Comparison of ENCODE assay signal across 34 cellular contexts in the genomic region with DNA sequence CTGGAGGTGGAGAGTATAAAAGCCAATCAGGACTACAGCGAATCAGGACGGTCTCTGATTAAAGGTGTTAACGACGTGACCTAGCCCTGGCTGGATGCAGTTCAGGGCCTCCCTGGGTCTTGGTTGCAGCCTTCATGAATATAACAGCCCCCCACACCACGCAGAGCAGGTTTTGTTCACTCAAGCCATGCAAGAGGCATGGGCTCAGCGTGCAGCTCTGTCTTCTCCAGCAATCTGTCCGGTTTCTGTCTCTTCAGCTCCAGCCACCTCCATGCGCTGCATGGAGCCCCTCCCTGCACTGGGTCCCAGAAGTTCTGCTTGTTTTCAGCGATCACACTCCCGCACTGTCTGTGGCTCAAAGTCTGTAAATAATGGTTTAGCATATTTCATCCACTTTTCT. TPM values are rescaled to one million over a fixed set of nuclear protein-coding genes. Genes with fewer than 3 reads are reported as not detected.
A peak's percentile ranks its signal among the peaks of the same experiment; 100 is the strongest.
DNase-seq lines count a peak whose midpoint lies in the region; ATAC-seq and TF ChIP-seq lines count a peak whose summit lies in the region.
"Had no signal": no experiment of that assay in that cellular context is flagged by ENCODE, and none has a peak within 500 bp of the region (broad histone marks: within the 10 kb centered on the region; RNA-seq: fewer than 3 reads in every experiment).

No MANE protein-coding gene starts in this region.

- no peak overlapping the region for H3K18ac ChIP-seq in neuronal stem cell (ENCODE audit: low read length)

- H3K36me3 Mint-ChIP-seq in activated CD4-positive, alpha-beta T cell treated with anti-CD3 and anti-CD28 coated beads, Interleukin-2, amount 10 ng/mL, durations not matched to agents 24 days and 14 days (ENCODE audit: low read depth), result no peaks in the 10 kb centered on the region
- H3K36me3 Mint-ChIP-seq in GM23338 (ENCODE audit: low read depth), result no peaks in the 10 kb centered on the region
- H3K36me3 Mint-ChIP-seq in osteocyte (ENCODE audit: unreplicated experiment), result no peaks in the 10 kb centered on the region
- H3K36me3 Mint-ChIP-seq: CD14-positive monocyte; CD4-positive, alpha-beta memory T cell; CD4-positive, CD25-positive, alpha-beta regulatory T cell; CD8-positive, alpha-beta memory T cell; CD8-positive, alpha-beta T cell had no signal

- peak overlapping the region; percentile 52; the same call in 1 of the 2 replicates for H2AFZ ChIP-seq in GM23338
- peak overlapping the region; percentile 22 for H2AFZ ChIP-seq in neuronal stem cell (ENCODE audit: low read length)

- H2BK12ac ChIP-seq in neuronal stem cell (ENCODE audit: low read length), result no peak overlapping the region

- H4K8ac ChIP-seq in neuronal stem cell (ENCODE audit: low read depth, low read length), result no peak overlapping the region

- no peak overlapping the region for H2BK120ac ChIP-seq in neuronal stem cell (ENCODE audit: low read depth, low read length)

- H3K4me3 ChIP-seq in GM23338, result no peak overlapping the region
- H3K4me3 ChIP-seq in neuronal stem cell (ENCODE audit: low read length in 2 of 2), result no peak overlapping the region
- H3K4me3 ChIP-seq: A549; BLaER1; BLaER1 treated with 17β-estradiol and CSF1 and Interleukin-3, amounts not matched to agents 10 nM and 100 nM had no signal

- peaks cover 10% of the 10 kb centered on the region for H3K27me3 Mint-ChIP-seq in activated CD4-positive, alpha-beta T cell treated with anti-CD3 and anti-CD28 coated beads, Interleukin-2, amount 10 ng/mL, durations not matched to agents 24 days and 14 days
- H3K27me3 Mint-ChIP-seq in GM23338 (ENCODE audit: insufficient read depth, low read depth, poor library complexity) (peaks cover 32% of the 10 kb centered on the region), osteocyte (ENCODE audit: unreplicated experiment) (peaks cover 7% of the 10 kb centered on the region)

- H3K14ac ChIP-seq in neuronal stem cell (ENCODE audit: low read length), result no peak overlapping the region

- no peak overlapping the region for H2BK15ac ChIP-seq in neuronal stem cell (ENCODE audit: low read length)

- TF ChIP-seq CTCF in GM23338 (conservative IDR thresholded peaks at IDR 0.05; ENCODE audit: low read depth in 2 of 2), result no peak
- TF ChIP-seq CTCF in osteocyte (IDR thresholded peaks at IDR 0.05), result no peak

- H3K79me2 ChIP-seq in GM23338 (replicated peaks; ENCODE audit: insufficient read depth), result no peaks in the 10 kb centered on the region

- DNase-seq in activated CD4-positive, alpha-beta T cell treated with anti-CD3 and anti-CD28 coated beads, Interleukin-2, amount 10 ng/mL, durations not matched to agents 24 days and 14 days, result peak; percentile 47
- DNase-seq in activated CD4-positive, alpha-beta T cell treated with anti-CD3 and anti-CD28 coated beads, Interleukin-2, amount 50 U/mL, for 4 hours, result no peak
- DNase-seq in GM23338 (ENCODE audit: low spot score), result no peak
- no peak for DNase-seq in neuronal stem cell (ENCODE audit: low spot score)
- peak; percentile 65 for DNase-seq in osteocyte (ENCODE audit: extremely low spot score, unreplicated experiment)
- DNase-seq in OCI-M1 (lab: John Stamatoyannopoulos, UW), result no peak
- no peak for DNase-seq in NCI-H774 (lab: John Stamatoyannopoulos, UW)
- DNase-seq: 8988T; ACHN; AML-193; BE2C; C1 segment of cervical spinal cord; Caco-2; Calu3; CD4-positive, alpha-beta memory T cell; CD4-positive, alpha-beta T cell; CD4-positive, CD25-positive, alpha-beta regulatory T cell; CD8-positive, alpha-beta memory T cell; CD8-positive, alpha-beta T cell; DMS 273 treated with DMSO at 0.1 percent for 48 hours; DMS153; DMS53; DMS79; DMS79 treated with DMSO at 0.1 percent for 48 hours; DND-41; EL had no signal

- H3K4me1 ChIP-seq in GM23338 (ENCODE audit: insufficient read depth), result 0 out of 2 replicates have a peak, but pooled peaks cover 4% of the 10 kb centered on the region
- peaks cover 0 to 6% of the 10 kb centered on the region in 2 donors for H3K4me1 ChIP-seq in neuronal stem cell (ENCODE audit: control insufficient read depth in 2 of 2, insufficient read depth in 1 of 2, low read depth in 1 of 2, low read length in 2 of 2)
- H3K4me1 ChIP-seq: BE2C, Caco-2 had no signal

- H3K36me3 ChIP-seq in GM23338 (ENCODE audit: insufficient read depth), result no peaks in the 10 kb centered on the region
- no peaks in the 10 kb centered on the region for H3K36me3 ChIP-seq in neuronal stem cell (replicated peaks in 1 of 2; ENCODE audit: control insufficient read depth in 2 of 2, insufficient read depth in 2 of 2, low read length in 2 of 2)
- H3K36me3 ChIP-seq: BE2C; BLaER1; BLaER1 treated with 17β-estradiol and CSF1 and Interleukin-3, amounts not matched to agents 10 nM and 100 nM had no signal

- no peak overlapping the region for H3K27ac Mint-ChIP-seq in activated CD4-positive, alpha-beta T cell treated with anti-CD3 and anti-CD28 coated beads, Interleukin-2, amount 10 ng/mL, durations not matched to agents 24 days and 14 days
- no peak overlapping the region for H3K27ac Mint-ChIP-seq in GM23338
- no peak overlapping the region for H3K27ac Mint-ChIP-seq in osteocyte (ENCODE audit: unreplicated experiment)
- H3K27ac Mint-ChIP-seq: B cell; CD14-positive monocyte; CD4-positive, alpha-beta memory T cell; CD4-positive, alpha-beta T cell; CD4-positive, CD25-positive, alpha-beta regulatory T cell; CD8-positive, alpha-beta memory T cell; CD8-positive, alpha-beta T cell had no signal

- ATAC-seq in GM23338, result no peak
- ATAC-seq in HG03565 (IDR thresholded peaks at IDR 0.05; ENCODE audit: unreplicated experiment), result no peak
- ATAC-seq: A549; CD8-positive, alpha-beta T cell had no signal

- peaks cover 5% of the 10 kb centered on the region for H3K4me1 Mint-ChIP-seq in activated CD4-positive, alpha-beta T cell treated with anti-CD3 and anti-CD28 coated beads, Interleukin-2, amount 10 ng/mL, durations not matched to agents 24 days and 14 days
- peaks cover 13% of the 10 kb centered on the region for H3K4me1 Mint-ChIP-seq in GM23338
- H3K4me1 Mint-ChIP-seq in osteocyte (ENCODE audit: unreplicated experiment), result peaks cover 4% of the 10 kb centered on the region

- no CpG with 5 or more reads among the region's 10 CpGs for WGBS in neuronal stem cell (ENCODE audit: extremely low coverage in 2 of 2, insufficient read length in 2 of 2, insufficient replicate concordance in 1 of 2), 2 donors

- intact Hi-C loops in activated CD4-positive, alpha-beta T cell treated with anti-CD3 and anti-CD28 coated beads, Interleukin-2, amount 10 ng/mL, durations not matched to agents 24 days and 14 days (cut with micrococcal nuclease), result no loop called here

- peaks cover 0 to 4% of the 10 kb centered on the region in 2 donors for H3K9me3 ChIP-seq in neuronal stem cell (replicated peaks in 1 of 2; ENCODE audit: control insufficient read depth in 2 of 2, insufficient read depth in 1 of 2, low read depth in 1 of 2, low read length in 2 of 2)
- H3K9me3 ChIP-seq: A549; BE2C; BLaER1; BLaER1 treated with 17β-estradiol and CSF1 and Interleukin-3, amounts not matched to agents 10 nM and 100 nM; Caco-2 had no signal

- H3F3A ChIP-seq in GM23338 (replicated peaks; ENCODE audit: low read depth), result no peaks in the 10 kb centered on the region

- no peak overlapping the region for H3K4ac ChIP-seq in neuronal stem cell (ENCODE audit: low read length)

- H3K27me3 ChIP-seq in GM23338 (ENCODE audit: insufficient read depth) (peaks cover 5% of the 10 kb centered on the region; the same call in 1 of the 2 replicates), neuronal stem cell (ENCODE audit: control insufficient read depth in 3 of 3, insufficient read depth in 3 of 3, low read depth in 1 of 3, low read length in 3 of 3) (peaks cover 0 to 10% (median 7%) of the 10 kb centered on the region in 3 experiments)
- H3K27me3 ChIP-seq: BLaER1; BLaER1 treated with 17β-estradiol and CSF1 and Interleukin-3, amounts not matched to agents 10 nM and 100 nM had no signal

- H3K4me3 Mint-ChIP-seq in activated CD4-positive, alpha-beta T cell treated with anti-CD3 and anti-CD28 coated beads, Interleukin-2, amount 10 ng/mL, durations not matched to agents 24 days and 14 days, result no peak overlapping the region
- H3K4me3 Mint-ChIP-seq in GM23338 (no peak overlapping the region), osteocyte (ENCODE audit: unreplicated experiment) (no peak overlapping the region)
- H3K4me3 Mint-ChIP-seq: B cell; CD14-positive monocyte; CD4-positive, alpha-beta T cell; CD4-positive, CD25-positive, alpha-beta regulatory T cell; CD8-positive, alpha-beta memory T cell; CD8-positive, alpha-beta T cell had no signal

- no peaks in the 10 kb centered on the region for H4K20me1 ChIP-seq in GM23338 (replicated peaks; ENCODE audit: insufficient read depth)
- H4K20me1 ChIP-seq: BLaER1 had no signal

- H3K23ac ChIP-seq in neuronal stem cell (ENCODE audit: low read depth, low read length, poor library complexity), result no peak overlapping the region

- H3K9ac ChIP-seq in neuronal stem cell (ENCODE audit: low read depth, low read length, poor library complexity), result no peak overlapping the region
- H3K9ac ChIP-seq: BLaER1; BLaER1 treated with 17β-estradiol and CSF1 and Interleukin-3, amounts not matched to agents 10 nM and 100 nM had no signal

- H3K4me2 ChIP-seq in GM23338 (no peak overlapping the region), neuronal stem cell (ENCODE audit: insufficient read depth, low read length, poor library complexity, severe bottlenecking) (no peak overlapping the region)
- H3K4me2 ChIP-seq: A549; BLaER1; BLaER1 treated with 17β-estradiol and CSF1 and Interleukin-3, amounts not matched to agents 10 nM and 100 nM had no signal

- no peak overlapping the region for H2BK5ac ChIP-seq in neuronal stem cell (ENCODE audit: low read length)

- H3K27ac ChIP-seq in GM23338 (ENCODE audit: low read depth), result no peak overlapping the region
- no peak overlapping the region for H3K27ac ChIP-seq in neuronal stem cell (replicated peaks; ENCODE audit: low read length)
- H3K27ac ChIP-seq: 22Rv1; A549; BLaER1; BLaER1 treated with 17β-estradiol and CSF1 and Interleukin-3, amounts not matched to agents 10 nM and 100 nM; C4-2B had no signal

- no peak overlapping the region for H2AK5ac ChIP-seq in neuronal stem cell (ENCODE audit: low read depth, low read length)

- no peaks in the 10 kb centered on the region for H3K9me2 ChIP-seq in GM23338 (ENCODE audit: insufficient read depth)

- H4K91ac ChIP-seq in neuronal stem cell (ENCODE audit: low read depth, low read length, poor library complexity), result no peak overlapping the region

- no peaks in the 10 kb centered on the region for H3K79me1 ChIP-seq in neuronal stem cell (ENCODE audit: low read depth, low read length)

- H3K9me3 Mint-ChIP-seq in activated CD4-positive, alpha-beta T cell treated with anti-CD3 and anti-CD28 coated beads, Interleukin-2, amount 10 ng/mL, durations not matched to agents 24 days and 14 days, result no peaks in the 10 kb centered on the region
- H3K9me3 Mint-ChIP-seq in GM23338 (no peaks in the 10 kb centered on the region; the same call in 2 of the 3 replicates), osteocyte (ENCODE audit: unreplicated experiment) (no peaks in the 10 kb centered on the region)
- H3K9me3 Mint-ChIP-seq: CD4-positive, alpha-beta memory T cell; CD4-positive, alpha-beta T cell; CD4-positive, CD25-positive, alpha-beta regulatory T cell; CD8-positive, alpha-beta memory T cell; CD8-positive, alpha-beta T cell had no signal

RNA-seq across cellular contexts. Expression of a gene that starts 57.1 kb away (rescaled TPM):
- 0.12 TPM in 1 of 2 replicates, not detected in the other for total RNA-seq in activated CD4-positive, alpha-beta T cell treated with anti-CD3 and anti-CD28 coated beads, Interleukin-2, amount 10 ng/mL, durations not matched to agents 24 days and 14 days
- 5.1 and 8.2 TPM in 2 replicates for total RNA-seq in GM23338 (2014; rRNA removed; shearing (Covaris generic))
- polyA plus RNA-seq in GM23338 (2016; fragmentation: Nextera tagmentation; extraction: Ambion mirVana), result 3.8 and 4.6 TPM in 2 replicates
- 3.1 TPM for polyA plus RNA-seq in neuronal stem cell (2013, experiment 1 of 2)
- 2.9 TPM for polyA plus RNA-seq in neuronal stem cell (2013, experiment 2 of 2)
- total RNA-seq in osteocyte, result 0.37 and 0.73 TPM in 2 replicates
- total RNA-seq: B cell; CD4-positive, alpha-beta memory T cell; CD4-positive, alpha-beta T cell; CD4-positive, CD25-positive, alpha-beta regulatory T cell; CD8-positive, alpha-beta memory T cell; CD8-positive, alpha-beta T cell had no signal
- polyA plus RNA-seq: CD8-positive, alpha-beta memory T cell had no signal

Comparison
In these comparisons a context has a peak if more than half of its experiments do, and no peak if none do; other contexts are left out.
1. DNase-seq: peak in activated CD4-positive, alpha-beta T cell treated with anti-CD3 and anti-CD28 coated beads, Interleukin-2, amount 10 ng/mL, durations not matched to agents 24 days and 14 days (single experiment) and osteocyte (single experiment); none in activated CD4-positive, alpha-beta T cell treated with anti-CD3 and anti-CD28 coated beads, Interleukin-2, amount 50 U/mL, for 4 hours (0 of 2), GM23338 (single experiment), neuronal stem cell (single experiment), OCI-M1 (single experiment) and NCI-H774 (single experiment).